In genomic region chr6:30009113-30009512, GRCh38 we compare ENCODE assay signal across 38 cellular contexts.
"Had no signal": no experiment of that assay in that cellular context is flagged by ENCODE, and none has a peak within 500 bp of the region (broad histone marks: within the 10 kb centered on the region; RNA-seq: fewer than 3 reads in every experiment).

No MANE protein-coding gene starts in this region.

- H3K4me1 ChIP-seq: breast epithelium had no signal

- H3K4me3 Mint-ChIP-seq: activated naive CD4-positive, alpha-beta T cell treated with anti-CD3 and anti-CD28 coated beads for 36 hours; activated naive CD4-positive, alpha-beta T cell treated with anti-CD3 and anti-CD28 coated beads, Interleukin-2, amount 10 ng/mL, durations not matched to agents 7 days and 5 days; activated naive CD4-positive, alpha-beta T cell treated with anti-CD3 and anti-CD28 coated beads, Interleukin-2, amount 50 U/mL, for 24 hours; activated naive CD8-positive, alpha-beta T cell; activated naive CD8-positive, alpha-beta T cell treated with anti-CD3 and anti-CD28 coated beads for 36 hours; activated naive CD8-positive, alpha-beta T cell treated with anti-CD3 and anti-CD28 coated beads, Interleukin-2, amount 10 ng/mL, durations not matched to agents 7 days and 5 days; activated naive CD8-positive, alpha-beta T cell treated with anti-CD3 and anti-CD28 coated beads, Interleukin-2, amount 50 U/mL, for 24 hours; activated T-cell treated with anti-CD3 and anti-CD28 coated beads, Interleukin-2, amount 50 U/mL, for 24 hours; activated T-cell treated with anti-CD3 and anti-CD28 coated beads, Interleukin-2, amount 50 U/mL, for 4 hours; activated T-cell treated with anti-CD3 and anti-CD28 coated beads, Interleukin-2, amount 50 U/mL, for 72 hours; activated T-helper 1 cell treated with anti-CD3 and anti-CD28 coated beads, Interleukin-12 subunit alpha, Interleukin-12 subunit beta, Interleukin-2, Interleukin-4 antibody, amounts not matched to agents 30 ng/mL and 10 ng/mL and 1 ng/mL, durations not matched to agents 14 hours and 24 hours and 36 hours; activated T-helper 17 cell treated with anti-CD3 and anti-CD28 coated beads, Interleukin-2, amount 50 U/mL, for 72 hours; brain; central memory CD8-positive, alpha-beta T cell had no signal

- H3K4me1 Mint-ChIP-seq: activated T-helper 17 cell treated with anti-CD3 and anti-CD28 coated beads, Interleukin-2, amount 50 U/mL, for 72 hours had no signal

- H3K36me3 Mint-ChIP-seq: activated naive CD4-positive, alpha-beta T cell treated with anti-CD3 and anti-CD28 coated beads, Interleukin-2, amount 10 ng/mL, durations not matched to agents 7 days and 5 days; activated naive CD4-positive, alpha-beta T cell treated with anti-CD3 and anti-CD28 coated beads, Interleukin-2, amount 50 U/mL, for 72 hours; activated naive CD8-positive, alpha-beta T cell treated with anti-CD3 and anti-CD28 coated beads, Interleukin-2, amount 10 ng/mL, durations not matched to agents 7 days and 5 days had no signal

- ATAC-seq: activated naive CD4-positive, alpha-beta T cell treated with anti-CD3 and anti-CD28 coated beads, Interleukin-2, amount 50 U/mL, for 72 hours; activated naive CD8-positive, alpha-beta T cell treated with anti-CD3 and anti-CD28 coated beads, Interleukin-2, amount 50 U/mL, for 24 hours; activated T-cell treated with anti-CD3 and anti-CD28 coated beads, Interleukin-2, amount 50 U/mL, for 4 hours; activated T-cell treated with anti-CD3 and anti-CD28 coated beads, Interleukin-2, amount 50 U/mL, for 72 hours; activated T-helper 17 cell treated with anti-CD3 and anti-CD28 coated beads, Interleukin-2, amount 50 U/mL, for 72 hours; body of pancreas had no signal

- H3K27ac ChIP-seq: adrenal gland, ascending aorta, body of pancreas, brain microvascular endothelial cell, breast epithelium, cardiac muscle cell had no signal

- H3K9me3 Mint-ChIP-seq: activated naive CD4-positive, alpha-beta T cell treated with anti-CD3 and anti-CD28 coated beads for 36 hours; activated naive CD4-positive, alpha-beta T cell treated with anti-CD3 and anti-CD28 coated beads, Interleukin-2, amount 10 ng/mL, durations not matched to agents 7 days and 5 days; activated naive CD4-positive, alpha-beta T cell treated with anti-CD3 and anti-CD28 coated beads, Interleukin-2, amount 50 U/mL, for 24 hours; activated naive CD4-positive, alpha-beta T cell treated with anti-CD3 and anti-CD28 coated beads, Interleukin-2, amount 50 U/mL, for 72 hours; activated naive CD8-positive, alpha-beta T cell treated with anti-CD3 and anti-CD28 coated beads for 36 hours; activated naive CD8-positive, alpha-beta T cell treated with anti-CD3 and anti-CD28 coated beads, Interleukin-2, amount 10 ng/mL, durations not matched to agents 7 days and 5 days; activated naive CD8-positive, alpha-beta T cell treated with anti-CD3 and anti-CD28 coated beads, Interleukin-2, amount 50 U/mL, for 24 hours; activated T-cell treated with anti-CD3 and anti-CD28 coated beads, Interleukin-2, amount 50 U/mL, for 24 hours; activated T-cell treated with anti-CD3 and anti-CD28 coated beads, Interleukin-2, amount 50 U/mL, for 4 hours; activated T-cell treated with anti-CD3 and anti-CD28 coated beads, Interleukin-2, amount 50 U/mL, for 72 hours; activated T-helper 1 cell treated with anti-CD3 and anti-CD28 coated beads, Interleukin-12 subunit alpha, Interleukin-12 subunit beta, Interleukin-2, Interleukin-4 antibody, amounts not matched to agents 30 ng/mL and 10 ng/mL and 1 ng/mL, durations not matched to agents 14 hours and 24 hours and 36 hours; activated T-helper 17 cell treated with anti-CD3 and anti-CD28 coated beads, Interleukin-2, amount 50 U/mL, for 72 hours; activated T-helper 2 cell treated with anti-CD3 and anti-CD28 coated beads, Interferon-gamma antibody, Interleukin-2, Interleukin-4, amounts not matched to agents 10 μg/mL and 5 μg/mL and 100 μg/mL, durations not matched to agents 14 hours and 24 hours and 36 hours; brain; central memory CD8-positive, alpha-beta T cell had no signal

- H3K36me3 ChIP-seq: adrenal gland, ascending aorta, brain microvascular endothelial cell, breast epithelium, cardiac muscle cell had no signal

- DNase-seq: activated effector memory CD4-positive, alpha-beta T cell treated with anti-CD3 and anti-CD28 coated beads, Interleukin-2, amount 50 U/mL, for 16 hours; activated effector memory CD4-positive, alpha-beta T cell treated with Interleukin-2 at 50 U/mL for 16 hours; activated gamma-delta T cell; activated gamma-delta T cell treated with Interleukin-2 at 50 U/mL for 16 hours; activated naive CD4-positive, alpha-beta T cell; activated naive CD4-positive, alpha-beta T cell treated with anti-CD3 and anti-CD28 coated beads for 36 hours; activated naive CD4-positive, alpha-beta T cell treated with anti-CD3 and anti-CD28 coated beads, Interleukin-2, amount 10 ng/mL, durations not matched to agents 7 days and 5 days; activated naive CD4-positive, alpha-beta T cell treated with anti-CD3 and anti-CD28 coated beads, Interleukin-2, amount 50 U/mL, for 16 hours; activated naive CD4-positive, alpha-beta T cell treated with Interleukin-2 at 50 U/mL for 16 hours; activated naive CD8-positive, alpha-beta T cell treated with anti-CD3 and anti-CD28 coated beads for 36 hours; activated naive CD8-positive, alpha-beta T cell treated with anti-CD3 and anti-CD28 coated beads, Interleukin-2, amount 10 ng/mL, durations not matched to agents 7 days and 5 days; activated naive CD8-positive, alpha-beta T cell treated with anti-CD3 and anti-CD28 coated beads, Interleukin-2, amount 50 U/mL, for 24 hours; activated T-cell treated with anti-CD3 and anti-CD28 coated beads, Interleukin-2, amount 50 U/mL, for 1 hour; activated T-cell treated with anti-CD3 and anti-CD28 coated beads, Interleukin-2, amount 50 U/mL, for 24 hours; activated T-cell treated with anti-CD3 and anti-CD28 coated beads, Interleukin-2, amount 50 U/mL, for 4 hours; activated T-cell treated with anti-CD3 and anti-CD28 coated beads, Interleukin-2, amount 50 U/mL, for 48 hours; activated T-cell treated with anti-CD3 and anti-CD28 coated beads, Interleukin-2, amount 50 U/mL, for 72 hours; adrenal gland; amniotic stem cell; amygdala; anterior cingulate cortex; aorta; body of pancreas; brain microvascular endothelial cell; caudate nucleus; central memory CD4-positive, alpha-beta T cell; cerebellar nuclear complex had no signal

- H3K27ac Mint-ChIP-seq: activated naive CD4-positive, alpha-beta T cell treated with anti-CD3 and anti-CD28 coated beads for 36 hours; activated naive CD4-positive, alpha-beta T cell treated with anti-CD3 and anti-CD28 coated beads, Interleukin-2, amount 10 ng/mL, durations not matched to agents 7 days and 5 days; activated naive CD4-positive, alpha-beta T cell treated with anti-CD3 and anti-CD28 coated beads, Interleukin-2, amount 50 U/mL, for 24 hours; activated naive CD4-positive, alpha-beta T cell treated with anti-CD3 and anti-CD28 coated beads, Interleukin-2, amount 50 U/mL, for 72 hours; activated naive CD8-positive, alpha-beta T cell; activated naive CD8-positive, alpha-beta T cell treated with anti-CD3 and anti-CD28 coated beads for 36 hours; activated naive CD8-positive, alpha-beta T cell treated with anti-CD3 and anti-CD28 coated beads, Interleukin-2, amount 10 ng/mL, durations not matched to agents 7 days and 5 days; activated naive CD8-positive, alpha-beta T cell treated with anti-CD3 and anti-CD28 coated beads, Interleukin-2, amount 50 U/mL, for 24 hours; activated T-cell treated with anti-CD3 and anti-CD28 coated beads, Interleukin-2, amount 50 U/mL, for 24 hours; activated T-cell treated with anti-CD3 and anti-CD28 coated beads, Interleukin-2, amount 50 U/mL, for 72 hours; activated T-helper 1 cell treated with anti-CD3 and anti-CD28 coated beads, Interleukin-12 subunit alpha, Interleukin-12 subunit beta, Interleukin-2, Interleukin-4 antibody, amounts not matched to agents 30 ng/mL and 10 ng/mL and 1 ng/mL, durations not matched to agents 14 hours and 24 hours and 36 hours; activated T-helper 17 cell treated with anti-CD3 and anti-CD28 coated beads, Interleukin-2, amount 50 U/mL, for 72 hours; activated T-helper 2 cell treated with anti-CD3 and anti-CD28 coated beads, Interferon-gamma antibody, Interleukin-2, Interleukin-4, amounts not matched to agents 10 μg/mL and 5 μg/mL and 100 μg/mL, durations not matched to agents 14 hours and 24 hours and 36 hours; brain had no signal

- H3K4me3 ChIP-seq: adrenal gland, ascending aorta, body of pancreas, breast epithelium, cardiac muscle cell had no signal

- H3K9me3 ChIP-seq: adrenal gland, ascending aorta, body of pancreas, breast epithelium had no signal

- H3K27me3 ChIP-seq: adrenal gland, ascending aorta, body of pancreas, breast epithelium had no signal
